8 cellular contexts compared by ENCODE assay signal in the genomic region with DNA sequence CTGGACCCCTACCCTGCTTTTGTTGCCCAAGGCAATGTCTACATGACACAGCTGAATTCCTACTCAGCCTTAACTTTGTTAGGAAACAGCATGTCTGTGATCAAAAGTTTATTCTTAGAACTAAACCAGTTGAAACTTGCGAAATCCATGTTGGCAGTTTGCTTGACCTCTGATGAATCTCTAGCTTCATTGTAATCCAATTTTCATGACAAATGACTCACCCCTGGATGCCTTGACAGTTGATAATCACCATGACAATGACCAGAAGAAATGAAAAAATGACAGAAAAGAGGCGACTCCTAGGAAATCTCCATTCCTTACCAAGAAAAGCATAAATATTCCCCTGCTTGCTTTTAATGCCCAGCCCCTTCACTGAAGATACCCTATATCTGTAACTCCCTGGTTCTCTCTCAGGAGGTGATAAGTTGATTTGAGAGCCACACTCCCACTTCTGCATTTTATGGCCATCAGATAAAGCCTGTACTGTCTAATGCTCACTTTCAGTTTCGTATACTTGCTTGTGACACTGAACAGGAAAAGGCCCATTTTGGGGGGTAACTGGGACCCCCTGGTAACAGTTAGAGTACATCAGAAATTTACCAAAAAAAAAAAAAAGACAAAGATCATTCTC.
DNase-seq lines count a peak whose midpoint lies in the region; ATAC-seq and TF ChIP-seq lines count a peak whose summit lies in the region.

No MANE protein-coding gene starts in this region.

- H3K9me3 ChIP-seq in NT2/D1 (ENCODE audit: insufficient read depth, low read length) = peaks cover 26% of the 10 kb centered on the region

- no peak overlapping the region for H3K4me3 Mint-ChIP-seq in activated CD8-positive, alpha-beta T cell treated with anti-CD3 and anti-CD28 coated beads for 36 hours

- no peaks in the 10 kb centered on the region for H3K4me1 ChIP-seq in NT2/D1 (ENCODE audit: insufficient read depth, insufficient read length)

- no peak overlapping the region for H3K9ac ChIP-seq in NT2/D1 (ENCODE audit: insufficient read length, low read depth)

- H3K36me3 Mint-ChIP-seq in activated CD8-positive, alpha-beta T cell treated with anti-CD3 and anti-CD28 coated beads for 36 hours (ENCODE audit: low read depth) = no peaks in the 10 kb centered on the region

- H3K9me3 Mint-ChIP-seq in activated CD8-positive, alpha-beta T cell treated with anti-CD3 and anti-CD28 coated beads for 36 hours = no peaks in the 10 kb centered on the region

- no peak overlapping the region for H3K27ac Mint-ChIP-seq in activated CD8-positive, alpha-beta T cell treated with anti-CD3 and anti-CD28 coated beads for 36 hours

- H3K27me3 Mint-ChIP-seq in activated CD8-positive, alpha-beta T cell treated with anti-CD3 and anti-CD28 coated beads for 36 hours = no peaks in the 10 kb centered on the region

- CTCF ChIA-PET in activated CD8-positive, alpha-beta T cell treated with anti-CD3 and anti-CD28 coated beads for 36 hours (lab: Charles Lee) = no interaction called here

- ATAC-seq in HG02798 (IDR thresholded peaks at IDR 0.05; ENCODE audit: poor library complexity, unreplicated experiment) (peak; percentile 91), left ventricle myocardium superior (peak; percentile 74)
- ATAC-seq in activated CD8-positive, alpha-beta T cell treated with anti-CD3 and anti-CD28 coated beads for 36 hours = no peak

- DNase-seq in GM12865 (ENCODE audit: low read depth) (peak; percentile 22), NT2/D1 (ENCODE audit: low read depth, low spot score) (peak; percentile 77), left ventricle myocardium superior (no peak), NCI-H1417 treated with DMSO at 0.1 percent for 48 hours (lab: John Stamatoyannopoulos, UW) (no peak), ecto neural progenitor cell (ENCODE audit: low spot score) (no peak), 8988T (no peak)
- DNase-seq in activated CD8-positive, alpha-beta T cell treated with anti-CD3 and anti-CD28 coated beads for 36 hours = no peak

- POLR2A ChIA-PET in activated CD8-positive, alpha-beta T cell treated with anti-CD3 and anti-CD28 coated beads for 36 hours (lab: Charles Lee) = no interaction called here

- no peak for TF ChIP-seq CTCF in GM12865 (IDR thresholded peaks at IDR 0.05; ENCODE audit: insufficient read depth, low read depth, low read length, missing control alignments)
- TF ChIP-seq CTCF in activated CD8-positive, alpha-beta T cell treated with anti-CD3 and anti-CD28 coated beads for 36 hours (IDR thresholded peaks at IDR 0.05) = no peak

- no peaks in the 10 kb centered on the region for H3K36me3 ChIP-seq in NT2/D1 (ENCODE audit: insufficient read depth, insufficient read length, low read length)

- H3K4me1 Mint-ChIP-seq in activated CD8-positive, alpha-beta T cell treated with anti-CD3 and anti-CD28 coated beads for 36 hours (ENCODE audit: low read depth) = no peaks in the 10 kb centered on the region

- H3K4me3 ChIP-seq in GM12865 (ENCODE audit: low read depth, low read length) (no peak overlapping the region), NT2/D1 (ENCODE audit: insufficient read length, low read depth) (no peak overlapping the region)

- H3K27me3 ChIP-seq in NT2/D1 (ENCODE audit: insufficient read depth, insufficient read length) = no peaks in the 10 kb centered on the region

- intact Hi-C loops in left ventricle myocardium superior (cut with micrococcal nuclease) = no loop called here
- intact Hi-C loops in activated CD8-positive, alpha-beta T cell treated with anti-CD3 and anti-CD28 coated beads for 36 hours (cut with micrococcal nuclease) = no loop called here

Comparison
In these comparisons a context has a peak if more than half of its experiments do, and no peak if none do; other contexts are left out.
1. DNase-seq: peak in GM12865 (single experiment) and NT2/D1 (single experiment); none in left ventricle myocardium superior (single experiment), NCI-H1417 treated with DMSO at 0.1 percent for 48 hours (single experiment), ecto neural progenitor cell (single experiment), 8988T (single experiment) and activated CD8-positive, alpha-beta T cell treated with anti-CD3 and anti-CD28 coated beads for 36 hours (single experiment).